Comparison of ENCODE assay signal across 1 cellular context in the genomic region with DNA sequence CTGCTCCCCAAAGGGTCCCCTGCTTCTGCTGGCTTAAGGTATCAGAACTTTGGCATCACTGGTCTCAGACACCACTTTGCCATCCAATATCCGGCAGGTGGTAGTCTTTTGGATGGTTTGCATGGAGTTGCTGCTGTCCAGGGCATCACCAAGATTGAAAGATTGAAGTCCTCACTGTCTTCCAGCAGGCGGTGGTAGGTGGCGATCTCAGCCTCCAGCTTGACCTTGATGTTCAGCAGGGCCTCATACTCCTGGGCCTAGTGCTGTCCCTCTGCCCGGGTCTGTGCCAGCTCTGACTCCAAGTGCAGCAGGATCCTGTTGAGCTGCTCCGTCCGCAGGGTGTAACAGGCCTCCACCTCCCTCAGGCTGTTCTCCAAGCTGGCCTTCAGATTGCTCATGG.
A peak's percentile ranks its signal among the peaks of the same experiment; 100 is the strongest.
TF ChIP-seq lines count a peak whose summit lies in the region.

No MANE protein-coding gene starts in this region.

TF ChIP-seq in K562, 482 proteins besides CTCF, POLR2A, EP300 and RAD21:
- TF ChIP-seq ESRRA (IDR thresholded peaks at IDR 0.05; ENCODE audit: borderline replicate concordance, low read depth) (peak; percentile 14; the same call in 1 of the 2 replicates), CHCHD3 (CRISPR knock-in tag; IDR thresholded peaks at IDR 0.05) (no peak)
